In the genomic region with DNA sequence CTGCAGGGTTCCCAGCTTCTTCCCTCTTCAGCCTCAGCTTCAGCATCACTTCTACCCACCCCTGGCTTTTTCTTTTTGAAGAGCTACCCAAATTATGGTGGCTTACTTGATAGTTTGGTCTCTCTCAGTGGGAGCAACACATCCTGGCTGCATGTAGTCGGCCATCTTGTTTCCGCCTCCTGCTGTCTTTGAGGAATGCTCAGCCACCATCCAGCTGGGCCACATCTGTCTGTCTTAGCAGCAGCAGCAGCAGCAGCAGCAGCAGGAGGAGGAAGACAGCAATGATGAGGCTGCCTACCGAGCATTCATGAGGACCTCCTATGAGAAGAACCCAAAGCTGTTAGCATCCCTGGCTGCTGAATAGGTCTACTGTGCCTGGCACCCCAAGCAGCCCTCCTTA, we compare ENCODE assay signal across 16 cellular contexts. TPM values are rescaled to one million over a fixed set of nuclear protein-coding genes. Genes with fewer than 3 reads are reported as not detected.
"Had no signal": no experiment of that assay in that cellular context is flagged by ENCODE, and none has a peak within 500 bp of the region (broad histone marks: within the 10 kb centered on the region; RNA-seq: fewer than 3 reads in every experiment).

No MANE protein-coding gene starts in this region.

- H3K4me3 ChIP-seq: esophagus muscularis mucosa had no signal

- H3K36me3 ChIP-seq: esophagus muscularis mucosa had no signal

- H3K27ac ChIP-seq: esophagus muscularis mucosa had no signal

- ATAC-seq: activated CD4-positive, alpha-beta T cell treated with anti-CD3 and anti-CD28 coated beads for 36 hours had no signal

- DNase-seq: activated CD4-positive, alpha-beta T cell treated with anti-CD3 and anti-CD28 coated beads for 36 hours; activated CD4-positive, alpha-beta T cell treated with anti-CD3 and anti-CD28 coated beads, Interleukin-2, amount 50 U/mL, for 48 hours; activated gamma-delta T cell treated with Interleukin-2 at 50 U/mL for 16 hours; activated T-cell treated with anti-CD3 and anti-CD28 coated beads for 4 hours; cerebellar nuclear complex; effector CD4-positive, alpha-beta T cell; foreskin fibroblast; midbrain; occipital lobe; posterior cingulate gyrus; stimulated activated CD4-positive, alpha-beta T cell treated with anti-CD3 and anti-CD28 coated beads, Interleukin-12 subunit alpha, Interleukin-12 subunit beta, amount 100 ng/mL, for 4 hours; stimulated activated CD4-positive, alpha-beta T cell treated with anti-CD3 and anti-CD28 coated beads, Interleukin-1b, Interleukin-23, amount 100 ng/mL, for 48 hours; stimulated activated CD8-positive, alpha-beta memory T cell treated with anti-CD3 and anti-CD28 coated beads, Interleukin-4, amount 100 ng/mL, for 48 hours; stimulated activated naive CD4-positive, alpha-beta T cell had no signal

RNA-seq across cellular contexts. Expression of gene IL16, which starts 19.7 kb away (rescaled TPM):
- total RNA-seq: kidney epithelial cell had no signal
